14 cellular contexts compared by ENCODE assay signal in genomic region chr3:129067731-129068130, GRCh38. TPM values are rescaled to one million over a fixed set of nuclear protein-coding genes. Genes with fewer than 3 reads are reported as not detected.
A peak's percentile ranks its signal among the peaks of the same experiment; 100 is the strongest.
DNase-seq lines count a peak whose midpoint lies in the region; ATAC-seq and TF ChIP-seq lines count a peak whose summit lies in the region.
"Not testable (repeated sequence)": the region's sequence is repeated elsewhere in the genome, so short reads cannot be mapped to it uniquely, and the experiment has no call there.
"Had no signal": no experiment of that assay in that cellular context is flagged by ENCODE, and none has a peak within 500 bp of the region (broad histone marks: within the 10 kb centered on the region; RNA-seq: fewer than 3 reads in every experiment).

No MANE protein-coding gene starts in this region.

- not testable (repeated sequence) for TF ChIP-seq CTCF in activated CD8-positive, alpha-beta T cell treated with anti-CD3 and anti-CD28 coated beads for 36 hours (IDR thresholded peaks at IDR 0.05)
- peak; percentile 49 for TF ChIP-seq CTCF in endodermal cell (conservative IDR thresholded peaks at IDR 0.05)

- H3K27ac ChIP-seq in endodermal cell (ENCODE audit: low read depth, low read length) = not testable (repeated sequence)

- H3K27me3 Mint-ChIP-seq in activated CD8-positive, alpha-beta T cell treated with anti-CD3 and anti-CD28 coated beads for 36 hours; activated naive CD8-positive, alpha-beta T cell: not testable (repeated sequence)
- peaks cover 12% of the 10 kb centered on the region for H3K27me3 Mint-ChIP-seq in endodermal cell (ENCODE audit: insufficient read depth)
- H3K27me3 Mint-ChIP-seq in naive B cell = peaks cover 8 to 20% (median 20%) of the 10 kb centered on the region in 3 donors

- H3K4me3 Mint-ChIP-seq in activated CD8-positive, alpha-beta T cell treated with anti-CD3 and anti-CD28 coated beads for 36 hours = peak overlapping the region; percentile 61
- peak overlapping the region; percentile 79 for H3K4me3 Mint-ChIP-seq in activated naive CD8-positive, alpha-beta T cell
- peak overlapping the region; percentile 32 for H3K4me3 Mint-ChIP-seq in endodermal cell
- peak overlapping the region; percentile 51 to 79 (median 59) for H3K4me3 Mint-ChIP-seq in naive B cell
- H3K4me3 Mint-ChIP-seq in stimulated activated effector memory CD8-positive, alpha-beta T cell treated with anti-CD3 and anti-CD28 coated beads, Interleukin-12 subunit alpha, Interleukin-12 subunit beta, amount 100 ng/mL, for 72 hours = peak overlapping the region; percentile 42

- peak; percentile 34 for ATAC-seq in activated CD8-positive, alpha-beta T cell treated with anti-CD3 and anti-CD28 coated beads for 36 hours
- ATAC-seq in naive B cell (ENCODE audit: low read depth in 2 of 2) = peak in 1 of 2 donors; percentile 27
- not testable (repeated sequence) for ATAC-seq in stimulated activated effector memory CD8-positive, alpha-beta T cell treated with anti-CD3 and anti-CD28 coated beads, Interleukin-12 subunit alpha, Interleukin-12 subunit beta, amount 100 ng/mL, for 72 hours

- WGBS in endodermal cell (ENCODE audit: insufficient coverage in 1 of 2, insufficient read length in 1 of 2), 2 experiments = 96 to 100% methylated on average over 6 to 7 of the region's 7 CpGs

- intact Hi-C loops in activated CD8-positive, alpha-beta T cell treated with anti-CD3 and anti-CD28 coated beads for 36 hours (cut with micrococcal nuclease) = not testable (repeated sequence)

- H3K4me1 Mint-ChIP-seq in activated CD8-positive, alpha-beta T cell treated with anti-CD3 and anti-CD28 coated beads for 36 hours (ENCODE audit: low read depth) = peaks cover 11% of the 10 kb centered on the region
- H3K4me1 Mint-ChIP-seq in activated naive CD8-positive, alpha-beta T cell (ENCODE audit: low read depth) = peaks cover 23% of the 10 kb centered on the region
- not testable (repeated sequence) for H3K4me1 Mint-ChIP-seq in endodermal cell; stimulated activated effector memory CD8-positive, alpha-beta T cell treated with anti-CD3 and anti-CD28 coated beads, Interleukin-12 subunit alpha, Interleukin-12 subunit beta, amount 100 ng/mL, for 72 hours
- peaks cover 9 to 18% (median 9%) of the 10 kb centered on the region in 3 donors for H3K4me1 Mint-ChIP-seq in naive B cell

- H3K27me3 ChIP-seq in endodermal cell (ENCODE audit: control insufficient read depth, insufficient read depth, low read length, poor library complexity, severe bottlenecking) = not testable (repeated sequence)

- not testable (repeated sequence) for H3K36me3 Mint-ChIP-seq in activated CD8-positive, alpha-beta T cell treated with anti-CD3 and anti-CD28 coated beads for 36 hours (ENCODE audit: low read depth); activated naive CD8-positive, alpha-beta T cell; endodermal cell (ENCODE audit: low read depth); naive B cell; stimulated activated effector memory CD8-positive, alpha-beta T cell treated with anti-CD3 and anti-CD28 coated beads, Interleukin-12 subunit alpha, Interleukin-12 subunit beta, amount 100 ng/mL, for 72 hours

- not testable (repeated sequence) for H3K36me3 ChIP-seq in endodermal cell (ENCODE audit: control insufficient read depth, insufficient read depth, low read length)

- not testable (repeated sequence) for H3K9me3 Mint-ChIP-seq in activated CD8-positive, alpha-beta T cell treated with anti-CD3 and anti-CD28 coated beads for 36 hours; activated naive CD8-positive, alpha-beta T cell (ENCODE audit: low read depth); endodermal cell; stimulated activated effector memory CD8-positive, alpha-beta T cell treated with anti-CD3 and anti-CD28 coated beads, Interleukin-12 subunit alpha, Interleukin-12 subunit beta, amount 100 ng/mL, for 72 hours
- H3K9me3 Mint-ChIP-seq in naive B cell = peaks cover 0 to 14% (median 5%) of the 10 kb centered on the region in 7 donors

- CTCF ChIA-PET in activated CD8-positive, alpha-beta T cell treated with anti-CD3 and anti-CD28 coated beads for 36 hours (lab: Charles Lee) = interaction anchor here (1.0 to 11.2 kb wide), 6 partner anchors 15 to 178 kb away, joined by 4 to 103 read pairs (median 6); no protein-coding TSS in a partner anchor

- peak overlapping the region; percentile 25 for H3K27ac Mint-ChIP-seq in activated CD8-positive, alpha-beta T cell treated with anti-CD3 and anti-CD28 coated beads for 36 hours
- H3K27ac Mint-ChIP-seq in activated naive CD8-positive, alpha-beta T cell = peak overlapping the region; percentile 75
- not testable (repeated sequence) for H3K27ac Mint-ChIP-seq in endodermal cell; naive B cell; stimulated activated effector memory CD8-positive, alpha-beta T cell treated with anti-CD3 and anti-CD28 coated beads, Interleukin-12 subunit alpha, Interleukin-12 subunit beta, amount 100 ng/mL, for 72 hours

- peak; percentile 30 for DNase-seq in ELF-1 (ENCODE audit: low read depth, low spot score)
- peak; percentile 7 for DNase-seq in OCI-M1 (lab: John Stamatoyannopoulos, UW)
- peak; percentile 58 for DNase-seq in activated CD8-positive, alpha-beta T cell treated with anti-CD3 and anti-CD28 coated beads for 36 hours
- not testable (repeated sequence) for DNase-seq in endodermal cell; naive B cell; stimulated activated effector memory CD8-positive, alpha-beta T cell treated with anti-CD3 and anti-CD28 coated beads, Interleukin-12 subunit alpha, Interleukin-12 subunit beta, amount 100 ng/mL, for 72 hours (ENCODE audit: low spot score in 2 of 2)

- H3K4me3 ChIP-seq in endodermal cell (ENCODE audit: low read length) = not testable (repeated sequence)

- not testable (repeated sequence) for H3K9me3 ChIP-seq in endodermal cell (ENCODE audit: control insufficient read depth, low read length)

- H3K9ac ChIP-seq in endodermal cell (ENCODE audit: extremely low read depth, low read length, poor library complexity, severe bottlenecking) = not testable (repeated sequence)

- POLR2A ChIA-PET in activated CD8-positive, alpha-beta T cell treated with anti-CD3 and anti-CD28 coated beads for 36 hours (lab: Charles Lee) = interaction anchor here (1.1 to 2.0 kb wide), 4 partner anchors 13 to 182 kb away, joined by 3 to 5 read pairs (median 4); partner anchors contain the start of gene COPG1

- not testable (repeated sequence) for H3K4me1 ChIP-seq in endodermal cell (ENCODE audit: control insufficient read depth, insufficient read depth, low read length)

RNA-seq across cellular contexts. Expression of gene GP9, which starts 7.2 kb away (rescaled TPM):
- total RNA-seq in activated CD8-positive, alpha-beta T cell treated with anti-CD3 and anti-CD28 coated beads for 36 hours = not detected
- not detected for total RNA-seq in endodermal cell
- polyA plus RNA-seq in endodermal cell (2013, experiment 1 of 2) = not detected
- polyA plus RNA-seq in endodermal cell (2013, experiment 2 of 2) = not detected
- polyA plus RNA-seq in naive B cell (ENCODE audit: low read depth in 6 of 6) = 1 to 10 TPM in 5 of 6 donors, under 1 TPM in 1; 0.99 to 6.8 (median 4.1) TPM
- total RNA-seq: fibroblast of lung; IMR-90; M059J; sigmoid colon; SJCRH30; T-helper 1 cell treated with Interleukin-12 subunit alpha and Interleukin-12 subunit beta and Interleukin-4 antibody, amounts not matched to agents 30 ng/mL and 1 ng/mL, for 36 hours had no signal
- polyA plus RNA-seq: fibroblast of lung, IMR-90, keratinocyte had no signal

RNA-seq across cellular contexts. Expression of gene RAB43, which starts 53.9 kb away (rescaled TPM):
- 10 to 100 TPM; 41.6 to 44.1 TPM for total RNA-seq in activated CD8-positive, alpha-beta T cell treated with anti-CD3 and anti-CD28 coated beads for 36 hours
- 10 to 100 TPM; 34.5 to 38.1 TPM for total RNA-seq in endodermal cell
- polyA plus RNA-seq in endodermal cell (2013, experiment 1 of 2) = 7.3 TPM
- 5.5 TPM for polyA plus RNA-seq in endodermal cell (2013, experiment 2 of 2)
- polyA plus RNA-seq in naive B cell (ENCODE audit: low read depth in 6 of 6) = 10 to 100 TPM in 2 of 6 donors, 1 to 10 TPM in 4; 4.0 to 10.7 (median 7.0) TPM
